In the genomic region with DNA sequence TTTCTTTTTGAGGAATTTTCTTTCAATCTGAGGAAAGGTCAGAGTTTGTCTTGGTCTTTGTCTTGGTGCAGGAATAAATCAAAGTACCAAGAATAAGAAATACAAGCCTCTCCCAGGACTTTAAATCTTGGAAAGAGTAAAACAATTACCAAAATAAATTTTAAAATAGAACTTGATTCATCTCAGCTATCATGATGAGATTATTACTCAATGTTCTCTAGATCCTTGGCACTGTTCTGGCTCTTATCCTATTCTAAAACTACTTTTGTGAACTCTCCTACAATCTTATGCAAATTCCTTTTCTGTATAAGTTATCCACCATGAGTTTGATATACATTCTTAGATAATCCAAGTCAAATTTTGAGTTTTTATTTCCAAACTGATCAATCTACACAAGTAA, we compare ENCODE assay signal across 19 cellular contexts.
"Had no signal": no experiment of that assay in that cellular context is flagged by ENCODE, and none has a peak within 500 bp of the region (broad histone marks: within the 10 kb centered on the region; RNA-seq: fewer than 3 reads in every experiment).

No MANE protein-coding gene starts in this region.

- H3K36me3 ChIP-seq: esophagus muscularis mucosa, gastroesophageal sphincter, heart left ventricle, left lung, lower lobe of right lung had no signal

- H3K27ac ChIP-seq: coronary artery, esophagus muscularis mucosa, gastroesophageal sphincter, heart left ventricle, hepatocyte, left lung, lower lobe of right lung had no signal

- H3K27me3 ChIP-seq: esophagus muscularis mucosa, gastroesophageal sphincter, heart left ventricle, hepatocyte, left lung had no signal

- H3K9me3 ChIP-seq: esophagus muscularis mucosa, gastroesophageal sphincter, heart left ventricle, left lung, lower lobe of right lung had no signal

- H3K4me1 ChIP-seq: esophagus muscularis mucosa, gastroesophageal sphincter, heart left ventricle, left lung, lower lobe of right lung had no signal

- H3K4me3 ChIP-seq: coronary artery, dorsolateral prefrontal cortex, esophagus muscularis mucosa, gastroesophageal sphincter, heart left ventricle, hepatocyte, left lung, lower lobe of right lung had no signal

- DNase-seq: central memory CD4-positive, alpha-beta T cell; dermis blood vessel endothelial cell; dorsolateral prefrontal cortex; effector CD4-positive, alpha-beta T cell; effector memory CD4-positive, alpha-beta T cell; foreskin fibroblast; foreskin melanocyte; heart left ventricle; hypothalamus; immature natural killer cell; left cardiac atrium; left lung; left ventricle myocardium superior; lower lobe of right lung; mesenchymal stem cell had no signal

- ATAC-seq: gastroesophageal sphincter, heart left ventricle, left cardiac atrium, left lung, left ventricle myocardium superior, lower lobe of right lung had no signal
